ENCODE assay signal across 1 cellular context in the genomic region with DNA sequence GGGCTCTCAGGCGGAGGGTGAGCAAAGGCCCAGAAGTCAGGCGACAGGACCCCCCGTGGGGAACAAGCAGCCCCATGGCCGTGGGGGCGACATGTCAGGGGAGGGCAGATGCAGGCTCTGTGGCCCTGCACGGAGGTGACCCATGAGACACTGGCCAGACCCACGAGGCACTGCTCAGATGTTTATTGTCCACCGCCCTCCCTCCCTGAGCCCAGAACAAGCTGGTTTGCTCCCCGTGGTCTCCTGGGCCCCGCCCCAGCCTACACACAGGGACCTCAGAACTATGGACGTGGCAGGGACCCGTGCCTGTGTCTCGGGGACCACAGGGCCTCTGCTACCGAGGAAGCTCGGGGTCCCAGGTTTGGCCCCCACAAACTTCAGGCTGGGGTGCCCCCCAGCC.
TF ChIP-seq lines count a peak whose summit lies in the region.

No MANE protein-coding gene starts in this region.

TF ChIP-seq in IMR-90, 13 proteins besides CTCF, POLR2A, EP300 and RAD21:
- TF ChIP-seq RFX5 (IDR thresholded peaks at IDR 0.05; ENCODE audit: low read depth, low read length) (no peak), CHD1 (IDR thresholded peaks at IDR 0.05; ENCODE audit: low read depth, low read length) (no peak), SMC3 (IDR thresholded peaks at IDR 0.05; ENCODE audit: low read depth, low read length) (no peak), MXI1 (IDR thresholded peaks at IDR 0.05; ENCODE audit: borderline replicate concordance, low read depth, low read length) (no peak), FOS (IDR thresholded peaks at IDR 0.05; ENCODE audit: low read depth, low read length) (no peak), USF2 (IDR thresholded peaks at IDR 0.05; ENCODE audit: low read depth, low read length) (no peak)
- TF ChIP-seq, protein P1, sequence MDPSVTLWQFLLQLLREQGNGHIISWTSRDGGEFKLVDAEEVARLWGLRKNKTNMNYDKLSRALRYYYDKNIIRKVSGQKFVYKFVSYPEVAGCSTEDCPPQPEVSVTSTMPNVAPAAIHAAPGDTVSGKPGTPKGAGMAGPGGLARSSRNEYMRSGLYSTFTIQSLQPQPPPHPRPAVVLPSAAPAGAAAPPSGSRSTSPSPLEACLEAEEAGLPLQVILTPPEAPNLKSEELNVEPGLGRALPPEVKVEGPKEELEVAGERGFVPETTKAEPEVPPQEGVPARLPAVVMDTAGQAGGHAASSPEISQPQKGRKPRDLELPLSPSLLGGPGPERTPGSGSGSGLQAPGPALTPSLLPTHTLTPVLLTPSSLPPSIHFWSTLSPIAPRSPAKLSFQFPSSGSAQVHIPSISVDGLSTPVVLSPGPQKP (IDR thresholded peaks at IDR 0.05; ENCODE audit: borderline replicate concordance, low read depth, low read length), result no peak
